Comparison of ENCODE assay signal across 8 cellular contexts in genomic region chr2:120014231-120014990, GRCh38. TPM values are rescaled to one million over a fixed set of nuclear protein-coding genes. Genes with fewer than 3 reads are reported as not detected.
DNase-seq lines count a peak whose midpoint lies in the region; ATAC-seq and TF ChIP-seq lines count a peak whose summit lies in the region.

No MANE protein-coding gene starts in this region.

- no peak overlapping the region for H3K9ac ChIP-seq in MM.1S (ENCODE audit: low read length)

- H3K9me2 ChIP-seq in MM.1S (replicated peaks; ENCODE audit: insufficient read depth, low read length) = no peaks in the 10 kb centered on the region

- H3K27me3 Mint-ChIP-seq in CD8-positive, alpha-beta T cell (ENCODE audit: low read depth) = no peaks in the 10 kb centered on the region
- H3K27me3 Mint-ChIP-seq in naive B cell = no peaks in the 10 kb centered on the region

- CTCF ChIA-PET in CD8-positive, alpha-beta T cell (lab: Charles Lee) = interaction anchor here (1.4 kb wide), 1 partner anchor 12 kb away, joined by 3 read pairs; no protein-coding TSS in a partner anchor

- no peak overlapping the region for H3K4me3 ChIP-seq in CD8-positive, alpha-beta T cell (ENCODE audit: low read depth, low read length)
- H3K4me3 ChIP-seq in MM.1S (ENCODE audit: low read length) (peak overlapping the region; percentile 84; the same call in 1 of the 2 replicates), choroid plexus epithelial cell (ENCODE audit: low read depth, low read length) (peak overlapping the region; percentile 83)

- no peaks in the 10 kb centered on the region for H3K9me3 ChIP-seq in CD8-positive, alpha-beta T cell (ENCODE audit: low read length)
- H3K9me3 ChIP-seq in MM.1S (replicated peaks; ENCODE audit: insufficient read depth, low read length) = no peaks in the 10 kb centered on the region

- no peak overlapping the region for H3K27ac Mint-ChIP-seq in CD8-positive, alpha-beta T cell
- peak overlapping the region in 1 of 6 donors; percentile 29 for H3K27ac Mint-ChIP-seq in naive B cell

- H3K4me2 ChIP-seq in MM.1S (ENCODE audit: low read depth, low read length) = peak overlapping the region; percentile 88

- H3K9me3 Mint-ChIP-seq in CD8-positive, alpha-beta T cell = no peaks in the 10 kb centered on the region
- no peaks in the 10 kb centered on the region for H3K9me3 Mint-ChIP-seq in naive B cell

- no peaks in the 10 kb centered on the region for H3K27me3 ChIP-seq in CD8-positive, alpha-beta T cell (ENCODE audit: insufficient read depth, low read length)
- H3K27me3 ChIP-seq in MM.1S (replicated peaks; ENCODE audit: insufficient read depth, low read length) = no peaks in the 10 kb centered on the region

- H3F3A ChIP-seq in MM.1S (ENCODE audit: insufficient read depth, low read length) = peaks cover 19% of the 10 kb centered on the region

- intact Hi-C loops in CD8-positive, alpha-beta T cell (cut with DNase I, micrococcal nuclease) = loop anchor here (5.0 to 10.0 kb wide), 6 partner anchors 37 to 1640 kb away; partner anchors contain the start of genes C2orf76 (in 1 of the 2), DBI (in 1 of the 2), RALB (in 1 of the 2) and TMEM177 (in 1 of the 2)

- no peak for ATAC-seq in CD8-positive, alpha-beta T cell
- no peak for ATAC-seq in naive B cell (ENCODE audit: low read depth in 2 of 2)
- ATAC-seq in GM19455 (IDR thresholded peaks at IDR 0.05; ENCODE audit: unreplicated experiment) = no peak
- ATAC-seq in HG03521 (IDR thresholded peaks at IDR 0.05; ENCODE audit: unreplicated experiment) = no peak

- TF ChIP-seq CTCF in CD8-positive, alpha-beta T cell (IDR thresholded peaks at IDR 0.05) = no peak
- TF ChIP-seq CTCF in MM.1S (IDR thresholded peaks at IDR 0.05; ENCODE audit: low read length) (no peak), choroid plexus epithelial cell (conservative IDR thresholded peaks at IDR 0.05; ENCODE audit: low read depth, low read length) (no peak)

- no peaks in the 10 kb centered on the region for H3K36me3 ChIP-seq in CD8-positive, alpha-beta T cell (ENCODE audit: insufficient read depth, low read length)
- H3K36me3 ChIP-seq in MM.1S (replicated peaks; ENCODE audit: insufficient read depth, low read length) = no peaks in the 10 kb centered on the region

- H3K4me1 Mint-ChIP-seq in CD8-positive, alpha-beta T cell (ENCODE audit: low read depth) = peaks cover 32% of the 10 kb centered on the region
- H3K4me1 Mint-ChIP-seq in naive B cell = peaks cover 27 to 30% (median 28%) of the 10 kb centered on the region in 3 donors

- POLR2A ChIA-PET in CD8-positive, alpha-beta T cell (lab: Charles Lee) = interaction anchor here (1.1 kb wide), 1 partner anchor 55 kb away, joined by 5 read pairs; no protein-coding TSS in a partner anchor

- peaks cover 5% of the 10 kb centered on the region for H3K36me3 Mint-ChIP-seq in CD8-positive, alpha-beta T cell
- no peaks in the 10 kb centered on the region for H3K36me3 Mint-ChIP-seq in naive B cell

- H3K4me3 Mint-ChIP-seq in CD8-positive, alpha-beta T cell = peak overlapping the region; percentile 85
- H3K4me3 Mint-ChIP-seq in naive B cell = peak overlapping the region in 5 of 8 donors; percentile 60 to 95 (median 82)

- peaks cover 13% of the 10 kb centered on the region for H3K79me2 ChIP-seq in MM.1S (ENCODE audit: low read length)

- H3K4me1 ChIP-seq in CD8-positive, alpha-beta T cell (ENCODE audit: insufficient read depth, low read length) = peaks cover 18% of the 10 kb centered on the region
- peaks cover 16% of the 10 kb centered on the region for H3K4me1 ChIP-seq in MM.1S (ENCODE audit: low read length)

- DNase-seq in CD8-positive, alpha-beta T cell = no peak
- no peak for DNase-seq in MM.1S
- DNase-seq in choroid plexus epithelial cell (ENCODE audit: low read depth) = no peak
- no peak for DNase-seq in naive B cell
- DNase-seq in T-helper 9 cell = no peak
- DNase-seq in NK-92 treated with Interleukin-12 subunit alpha and Interleukin-12 subunit beta, amount 100 ng/mL, for 24 hours (lab: John Stamatoyannopoulos, UW) = no peak

- H2AFZ ChIP-seq in MM.1S (ENCODE audit: low read length) = no peak overlapping the region

- H4K20me1 ChIP-seq in MM.1S (ENCODE audit: insufficient read depth, low read length) = no peaks in the 10 kb centered on the region

- no peak overlapping the region for H3K27ac ChIP-seq in CD8-positive, alpha-beta T cell (ENCODE audit: low read depth, low read length)
- no peak overlapping the region for H3K27ac ChIP-seq in MM.1S (ENCODE audit: low read length)

RNA-seq across cellular contexts. Expression of gene EPB41L5, which starts 1.5 kb away (rescaled TPM):
- total RNA-seq in CD8-positive, alpha-beta T cell = 1 to 10 TPM; 5.1 to 5.8 TPM
- 10 to 100 TPM in 1 of 6 donors, 1 to 10 TPM in 5; 5.8 to 10.2 (median 7.8) TPM for polyA plus RNA-seq in naive B cell (ENCODE audit: low read depth in 6 of 6)
